In the genomic region with DNA sequence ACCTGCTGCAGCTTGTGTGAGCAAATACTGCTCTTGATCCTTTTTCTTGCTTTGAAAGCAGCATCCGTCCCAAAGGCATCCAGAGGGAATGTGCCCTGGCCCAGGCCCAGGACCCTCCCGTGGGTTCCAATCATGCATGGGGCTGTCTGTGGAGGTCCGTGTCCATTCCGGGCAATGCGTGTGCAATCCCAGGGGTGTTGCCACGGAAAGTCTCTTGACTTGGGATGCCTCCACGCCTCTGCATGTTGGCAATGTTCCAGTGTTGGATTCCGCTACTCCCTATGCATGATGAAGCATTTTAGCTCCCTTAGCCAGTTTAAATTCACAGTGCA, we compare ENCODE assay signal across 23 cellular contexts.
DNase-seq lines count a peak whose midpoint lies in the region; ATAC-seq and TF ChIP-seq lines count a peak whose summit lies in the region.
"Had no signal": no experiment of that assay in that cellular context is flagged by ENCODE, and none has a peak within 500 bp of the region (broad histone marks: within the 10 kb centered on the region; RNA-seq: fewer than 3 reads in every experiment).

No MANE protein-coding gene starts in this region.

- H3K36me3 Mint-ChIP-seq in endothelial cell (ENCODE audit: low read depth, unreplicated experiment), result peaks cover 99% of the 10 kb centered on the region

- H3K4me1 ChIP-seq in heart left ventricle (no peaks in the 10 kb centered on the region), skeletal muscle tissue (ENCODE audit: control insufficient read depth in 3 of 3, insufficient read depth in 3 of 3, low read length in 3 of 3) (no peaks in the 10 kb centered on the region), esophagus muscularis mucosa (no peaks in the 10 kb centered on the region)

- H3K4me3 ChIP-seq in heart left ventricle, result no peak overlapping the region
- peak overlapping the region; percentile 33 to 51 (median 41) for H3K4me3 ChIP-seq in skeletal muscle tissue (ENCODE audit: low read length in 3 of 3)
- no peak overlapping the region for H3K4me3 ChIP-seq in esophagus muscularis mucosa
- H3K4me3 ChIP-seq: GM12878, PC-9 had no signal

- TF ChIP-seq EP300 in esophagus muscularis mucosa (IDR thresholded peaks at IDR 0.05), result no peak

- H3K36me3 ChIP-seq in heart left ventricle (peaks cover 26 to 100% (median 95%) of the 10 kb centered on the region in 9 donors), skeletal muscle tissue (ENCODE audit: control insufficient read depth in 3 of 3, insufficient read depth in 3 of 3, low read length in 3 of 3) (peaks cover 98 to 100% (median 100%) of the 10 kb centered on the region in 3 donors), esophagus muscularis mucosa (peaks cover 95 to 100% (median 100%) of the 10 kb centered on the region in 4 donors)

- ATAC-seq in heart left ventricle, result no peak
- ATAC-seq in GM18519 (IDR thresholded peaks at IDR 0.05; ENCODE audit: low FRiP score, unreplicated experiment), result no peak
- ATAC-seq: GM12878, Right ventricle myocardium inferior had no signal

- no peak overlapping the region for H3K9ac ChIP-seq in skeletal muscle tissue (ENCODE audit: low read depth in 1 of 3, low read length in 3 of 3)
- H3K9ac ChIP-seq: KMS-11 had no signal

- TF ChIP-seq POLR2A in heart left ventricle (IDR thresholded peaks at IDR 0.05) (no peak), esophagus muscularis mucosa (IDR thresholded peaks at IDR 0.05; ENCODE audit: low read depth) (no peak)

- no peaks in the 10 kb centered on the region for H3K4me1 Mint-ChIP-seq in endothelial cell (ENCODE audit: unreplicated experiment)

- intact Hi-C loops in cardiac septum (cut with DNase I) (no loop called here), heart left ventricle (cut with DNase I) (no loop called here), esophagus muscularis mucosa (cut with DNase I) (no loop called here)

- peak overlapping the region; percentile 37 for H3K27ac Mint-ChIP-seq in endothelial cell (ENCODE audit: unreplicated experiment)
- H3K27ac Mint-ChIP-seq: HFFc6 had no signal

- TF ChIP-seq CTCF in heart left ventricle (IDR thresholded peaks at IDR 0.05), result no peak
- TF ChIP-seq CTCF in endothelial cell (IDR thresholded peaks at IDR 0.05; ENCODE audit: unreplicated experiment), result no peak
- no peak for TF ChIP-seq CTCF in esophagus muscularis mucosa (IDR thresholded peaks at IDR 0.05)

- H3K27ac ChIP-seq in heart left ventricle, result no peak overlapping the region
- H3K27ac ChIP-seq in skeletal muscle tissue (ENCODE audit: low read depth, low read length), result no peak overlapping the region
- H3K27ac ChIP-seq in esophagus muscularis mucosa (replicated peaks in 1 of 4), result no peak overlapping the region
- H3K27ac ChIP-seq: KMS-11, PC-9 had no signal

- peaks cover 69% of the 10 kb centered on the region for H3K27me3 Mint-ChIP-seq in endothelial cell (ENCODE audit: unreplicated experiment)

- DNase-seq in cardiac septum (ENCODE audit: low spot score), result peak; percentile 7
- no peak for DNase-seq in heart left ventricle
- no peak for DNase-seq in endothelial cell (ENCODE audit: low spot score)
- DNase-seq in ureter (ENCODE audit: low spot score), result peak; percentile 23
- no peak for DNase-seq in esophagus muscularis mucosa (ENCODE audit: extremely low spot score)
- no peak for DNase-seq in DMS 273 (lab: John Stamatoyannopoulos, UW; ENCODE audit: unreplicated experiment)
- DNase-seq: 8988T, C1 segment of cervical spinal cord, COR-L47, DMS53, GOT3, HFFc6, NCI-H1092 treated with DMSO at 0.1 percent for 48 hours, NCI-H1694, NCI-H2107, NCI-H345, NCI-H526 treated with DMSO at 0.1 percent for 48 hours, PC-9 had no signal

- H3K9me3 ChIP-seq in heart left ventricle (peaks cover 9 to 100% (median 100%) of the 10 kb centered on the region in 12 donors), skeletal muscle tissue (ENCODE audit: control insufficient read depth in 3 of 3, low read length in 3 of 3) (peaks cover 90 to 99% (median 94%) of the 10 kb centered on the region in 3 donors), esophagus muscularis mucosa (peaks cover 34 to 100% (median 100%) of the 10 kb centered on the region in 4 donors)

- WGBS in heart left ventricle, 4 donors, result 85 to 91% (median 87%) methylated on average over 8 of the region's 8 CpGs
- WGBS in esophagus muscularis mucosa, result 93% methylated on average over 8 of the region's 8 CpGs

- H3K9me3 Mint-ChIP-seq in endothelial cell (ENCODE audit: unreplicated experiment), result peaks cover 95% of the 10 kb centered on the region

- H3K4me3 Mint-ChIP-seq in endothelial cell (ENCODE audit: unreplicated experiment), result peak overlapping the region; percentile 90
- H3K4me3 Mint-ChIP-seq: HFFc6 had no signal

- no peaks in the 10 kb centered on the region for H3K27me3 ChIP-seq in heart left ventricle
- H3K27me3 ChIP-seq in skeletal muscle tissue (ENCODE audit: control insufficient read depth in 3 of 3, insufficient read depth in 3 of 3, low read length in 3 of 3), result no peaks in the 10 kb centered on the region
- no peaks in the 10 kb centered on the region for H3K27me3 ChIP-seq in esophagus muscularis mucosa

Comparison
In these comparisons a context has a peak if more than half of its experiments do, and no peak if none do; other contexts are left out.
1. DNase-seq: peak in cardiac septum (single experiment) and ureter (single experiment); none in heart left ventricle (0 of 5), endothelial cell (single experiment), esophagus muscularis mucosa (single experiment) and DMS 273 (single experiment).
2. H3K4me3 ChIP-seq: peak in skeletal muscle tissue (3 of 3); none in heart left ventricle (0 of 12) and esophagus muscularis mucosa (0 of 4).